9 cellular contexts compared by ENCODE assay signal in the genomic region with DNA sequence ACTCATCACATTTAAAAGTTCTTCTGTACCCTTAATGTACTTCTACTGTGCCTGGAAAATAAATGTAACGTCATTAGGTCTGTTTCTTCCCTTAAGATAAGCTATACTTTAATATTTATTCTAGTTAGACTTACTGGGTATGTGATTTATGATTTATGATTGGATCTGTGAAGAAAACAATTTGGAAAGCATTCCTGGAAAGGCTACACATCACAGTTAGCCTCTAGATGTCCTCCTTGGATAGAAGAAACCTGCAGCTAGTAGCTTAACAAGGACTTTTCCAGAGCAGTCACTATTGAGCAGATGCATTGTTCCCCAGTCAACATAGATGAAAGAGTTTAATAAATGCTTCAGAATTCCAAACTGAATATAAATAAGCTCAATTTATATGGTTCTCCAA. TPM values are rescaled to one million over a fixed set of nuclear protein-coding genes. Genes with fewer than 3 reads are reported as not detected.
A peak's percentile ranks its signal among the peaks of the same experiment; 100 is the strongest.
DNase-seq lines count a peak whose midpoint lies in the region; ATAC-seq and TF ChIP-seq lines count a peak whose summit lies in the region.
"Had no signal": no experiment of that assay in that cellular context is flagged by ENCODE, and none has a peak within 500 bp of the region (broad histone marks: within the 10 kb centered on the region; RNA-seq: fewer than 3 reads in every experiment).

No MANE protein-coding gene starts in this region.

- no peaks in the 10 kb centered on the region for H3K36me3 ChIP-seq in left ventricle myocardium inferior

- ATAC-seq in Right ventricle myocardium superior (ENCODE audit: poor library complexity), result peak; percentile 72
- no peak for ATAC-seq in GM19035 (IDR thresholded peaks at IDR 0.05; ENCODE audit: unreplicated experiment)
- ATAC-seq in GM18502 (IDR thresholded peaks at IDR 0.05; ENCODE audit: poor library complexity, unreplicated experiment), result no peak

- DNase-seq in Right ventricle myocardium superior (no peak), cardiac septum (ENCODE audit: low spot score) (no peak), SK-MEL-5 (ENCODE audit: low read depth, low spot score) (peak; percentile 72), left ventricle myocardium inferior (no peak), NAMALWA (ENCODE audit: low spot score) (no peak)
- no peak for DNase-seq in activated naive CD4-positive, alpha-beta T cell treated with anti-CD3 and anti-CD28 coated beads for 36 hours
- DNase-seq: activated B cell treated with CpG ODN at 0.5 μM for 24 hours had no signal

- no peaks in the 10 kb centered on the region for H3K9me3 ChIP-seq in left ventricle myocardium inferior (replicated peaks)

- no peaks in the 10 kb centered on the region for H3K36me3 Mint-ChIP-seq in activated naive CD4-positive, alpha-beta T cell treated with anti-CD3 and anti-CD28 coated beads for 36 hours (ENCODE audit: low read depth)

- H3K4me1 Mint-ChIP-seq in activated naive CD4-positive, alpha-beta T cell treated with anti-CD3 and anti-CD28 coated beads for 36 hours (ENCODE audit: low read depth), result no peaks in the 10 kb centered on the region
- H3K4me1 Mint-ChIP-seq: activated B cell treated with CpG ODN at 0.5 μM for 24 hours had no signal

- no peaks in the 10 kb centered on the region for H3K27me3 ChIP-seq in left ventricle myocardium inferior (ENCODE audit: low read depth)

- H3K9me3 Mint-ChIP-seq in activated naive CD4-positive, alpha-beta T cell treated with anti-CD3 and anti-CD28 coated beads for 36 hours, result no peaks in the 10 kb centered on the region
- H3K9me3 Mint-ChIP-seq: activated B cell treated with CpG ODN at 0.5 μM for 24 hours had no signal

- in situ Hi-C loops in SK-MEL-5 (cut with HindIII; ENCODE audit: low pct_unique_long_range_greater_than_20kb, low sequenced_read_pairs), result no loop called here

- no peak overlapping the region for H3K4me3 ChIP-seq in left ventricle myocardium inferior

- no peaks in the 10 kb centered on the region for H3K27me3 Mint-ChIP-seq in activated naive CD4-positive, alpha-beta T cell treated with anti-CD3 and anti-CD28 coated beads for 36 hours (ENCODE audit: low read depth)
- H3K27me3 Mint-ChIP-seq: activated B cell treated with CpG ODN at 0.5 μM for 24 hours had no signal

- no peak overlapping the region for H3K27ac ChIP-seq in left ventricle myocardium inferior (replicated peaks)

- no peak overlapping the region for H3K27ac Mint-ChIP-seq in activated naive CD4-positive, alpha-beta T cell treated with anti-CD3 and anti-CD28 coated beads for 36 hours
- H3K27ac Mint-ChIP-seq: activated B cell treated with CpG ODN at 0.5 μM for 24 hours had no signal

- no peak overlapping the region for H3K4me3 Mint-ChIP-seq in activated naive CD4-positive, alpha-beta T cell treated with anti-CD3 and anti-CD28 coated beads for 36 hours
- H3K4me3 Mint-ChIP-seq: activated B cell treated with CpG ODN at 0.5 μM for 24 hours had no signal

- TF ChIP-seq CTCF in left ventricle myocardium inferior (IDR thresholded peaks at IDR 0.05; ENCODE audit: borderline replicate concordance), result peak; percentile 50

- no peaks in the 10 kb centered on the region for H3K4me1 ChIP-seq in left ventricle myocardium inferior

- CTCF ChIA-PET in activated naive CD4-positive, alpha-beta T cell treated with anti-CD3 and anti-CD28 coated beads for 36 hours (lab: Charles Lee), result interaction anchor here (0.6 to 3.6 kb wide), 8 partner anchors 11 to 146 kb away, joined by 3 to 14 read pairs (median 4); no protein-coding TSS in a partner anchor

- intact Hi-C loops in Right ventricle myocardium superior (cut with DNase I) (loop anchor here (5.0 kb wide), 1 partner anchor 116 kb away; the partner anchor contains the start of gene AXDND1), cardiac septum (cut with DNase I) (loop anchor here (5.0 kb wide), 1 partner anchor 121 kb away; no protein-coding TSS in a partner anchor), left ventricle myocardium inferior (cut with micrococcal nuclease) (no loop called here)
- intact Hi-C loops in activated naive CD4-positive, alpha-beta T cell treated with anti-CD3 and anti-CD28 coated beads for 36 hours (cut with micrococcal nuclease), result loop anchor here (1.0 to 5.0 kb wide), 2 partner anchors 41 to 118 kb away; partner anchors contain the start of gene SOAT1

RNA-seq across cellular contexts. Expression of gene ABL2, which starts 22.2 kb away (rescaled TPM):
- total RNA-seq in Right ventricle myocardium superior (7.4 TPM), cardiac septum (14.1 TPM), left ventricle myocardium inferior (9.0 TPM)
- total RNA-seq in SK-MEL-5 (2014; rRNA removed; shearing (Covaris generic)), result 61.3 and 63.2 TPM in 2 replicates
- 17.2 and 30.1 TPM in 2 replicates for polyA plus RNA-seq in SK-MEL-5 (2015; cell fraction: cytosol; rRNA removed)
- polyA plus RNA-seq in SK-MEL-5 (2015; cell fraction: nucleus; rRNA removed), result 18.7 and 23.9 TPM in 2 replicates
- 1 to 10 TPM; 8.1 TPM for total RNA-seq in activated naive CD4-positive, alpha-beta T cell treated with anti-CD3 and anti-CD28 coated beads for 36 hours

RNA-seq across cellular contexts. Expression of gene SOAT1, which starts 41.9 kb away (rescaled TPM):
- total RNA-seq in Right ventricle myocardium superior, result 8.5 TPM
- 9.8 TPM for total RNA-seq in cardiac septum
- 37.1 and 42.9 TPM in 2 replicates for total RNA-seq in SK-MEL-5 (2014; rRNA removed; shearing (Covaris generic))
- polyA plus RNA-seq in SK-MEL-5 (2015; cell fraction: cytosol; rRNA removed), result 35.3 and 43.1 TPM in 2 replicates
- polyA plus RNA-seq in SK-MEL-5 (2015; cell fraction: nucleus; rRNA removed), result 18.2 and 29.5 TPM in 2 replicates
- 9.8 TPM for total RNA-seq in left ventricle myocardium inferior
- total RNA-seq in activated naive CD4-positive, alpha-beta T cell treated with anti-CD3 and anti-CD28 coated beads for 36 hours, result 10 to 100 TPM; 38.8 to 42.4 TPM
